Comparison of ENCODE assay signal across 8 cellular contexts in genomic region chr1:183473286-183473536, GRCh38. TPM values are rescaled to one million over a fixed set of nuclear protein-coding genes. Genes with fewer than 3 reads are reported as not detected.
DNase-seq lines count a peak whose midpoint lies in the region; ATAC-seq and TF ChIP-seq lines count a peak whose summit lies in the region.

No MANE protein-coding gene starts in this region.

- peak overlapping the region; percentile 97; the same call in 1 of the 2 replicates for H3K9ac ChIP-seq in MM.1S (ENCODE audit: low read length)
- H3K9ac ChIP-seq in neural cell (ENCODE audit: low read length): peak overlapping the region; percentile 94

- no peaks in the 10 kb centered on the region for H3K27me3 ChIP-seq in MM.1S (replicated peaks; ENCODE audit: insufficient read depth, low read length)
- H3K27me3 ChIP-seq in effector memory CD4-positive, alpha-beta T cell (replicated peaks; ENCODE audit: control insufficient read depth, insufficient read depth, low read length, poor library complexity, severe bottlenecking): no peaks in the 10 kb centered on the region
- no peaks in the 10 kb centered on the region for H3K27me3 ChIP-seq in neural cell (ENCODE audit: insufficient read depth, low read depth, low read length)

- no peak for TF ChIP-seq RAD21 in neural cell (conservative IDR thresholded peaks at IDR 0.05)

- H3K4me2 ChIP-seq in MM.1S (ENCODE audit: low read depth, low read length): peak overlapping the region; percentile 79
- peak overlapping the region; percentile 76 for H3K4me2 ChIP-seq in neural cell (ENCODE audit: low read length)

- H3K79me2 ChIP-seq in MM.1S (ENCODE audit: low read length): peaks cover 59% of the 10 kb centered on the region
- peaks cover 47% of the 10 kb centered on the region for H3K79me2 ChIP-seq in neural cell (replicated peaks; ENCODE audit: insufficient read depth, low read length)

- TF ChIP-seq CTCF in C4-2B (conservative IDR thresholded peaks at IDR 0.05): no peak
- TF ChIP-seq CTCF in MM.1S (IDR thresholded peaks at IDR 0.05; ENCODE audit: low read length): no peak
- TF ChIP-seq CTCF in neural cell (IDR thresholded peaks at IDR 0.05; ENCODE audit: poor library complexity, severe bottlenecking): no peak

- H3K27ac ChIP-seq in C4-2B (peak overlapping the region; percentile 93), MM.1S (ENCODE audit: low read length) (peak overlapping the region; percentile 89; the same call in 1 of the 2 replicates), neural cell (ENCODE audit: low read length) (peak overlapping the region; percentile 98)
- no peak overlapping the region for H3K27ac ChIP-seq in effector memory CD4-positive, alpha-beta T cell (ENCODE audit: insufficient read depth, low read length, poor library complexity, severe bottlenecking)

- ATAC-seq in GM18867 (IDR thresholded peaks at IDR 0.05; ENCODE audit: unreplicated experiment): no peak

- H4K20me1 ChIP-seq in MM.1S (ENCODE audit: insufficient read depth, low read length): no peaks in the 10 kb centered on the region
- H4K20me1 ChIP-seq in neural cell (ENCODE audit: insufficient read depth): no peaks in the 10 kb centered on the region

- H2AFZ ChIP-seq in MM.1S (ENCODE audit: low read length) (peak overlapping the region; percentile 75; the same call in 1 of the 2 replicates), neural cell (ENCODE audit: low read depth, low read length) (no peak overlapping the region)

- DNase-seq in MM.1S (no peak), HK-2 (ENCODE audit: unreplicated experiment) (no peak), NCI-H187 (lab: John Stamatoyannopoulos, UW) (no peak), dedifferentiated amniotic fluid mesenchymal stem cell (ENCODE audit: extremely low spot score) (no peak)
- DNase-seq in effector memory CD4-positive, alpha-beta T cell: no peak

- H3K36me3 ChIP-seq in MM.1S (replicated peaks; ENCODE audit: insufficient read depth, low read length): no peaks in the 10 kb centered on the region
- H3K36me3 ChIP-seq in effector memory CD4-positive, alpha-beta T cell (ENCODE audit: control insufficient read depth, insufficient read depth, low read length): no peaks in the 10 kb centered on the region
- H3K36me3 ChIP-seq in neural cell (ENCODE audit: insufficient read depth, low read length): no peaks in the 10 kb centered on the region

- H3K4me3 ChIP-seq in MM.1S (ENCODE audit: low read length) (peak overlapping the region; percentile 79), neural cell (ENCODE audit: low read length) (peak overlapping the region; percentile 91)
- H3K4me3 ChIP-seq in effector memory CD4-positive, alpha-beta T cell (ENCODE audit: insufficient read depth, low read depth, low read length, poor library complexity, severe bottlenecking): peak overlapping the region; percentile 92

- TF ChIP-seq EP300 in neural cell (conservative IDR thresholded peaks at IDR 0.05; ENCODE audit: poor library complexity, severe bottlenecking): no peak

- H3F3A ChIP-seq in MM.1S (ENCODE audit: insufficient read depth, low read length) (peaks cover 42% of the 10 kb centered on the region), neural cell (ENCODE audit: insufficient read depth, low read length, poor library complexity, severe bottlenecking) (no peaks in the 10 kb centered on the region)

- peaks cover 47% of the 10 kb centered on the region for H3K4me1 ChIP-seq in MM.1S (ENCODE audit: low read length)
- peaks cover 14% of the 10 kb centered on the region for H3K4me1 ChIP-seq in effector memory CD4-positive, alpha-beta T cell (ENCODE audit: control insufficient read depth, insufficient read depth, low read length, poor library complexity, severe bottlenecking)

- H3K9me3 ChIP-seq in MM.1S (replicated peaks; ENCODE audit: insufficient read depth, low read length) (no peaks in the 10 kb centered on the region), neural cell (ENCODE audit: low read length) (no peaks in the 10 kb centered on the region)
- no peaks in the 10 kb centered on the region for H3K9me3 ChIP-seq in effector memory CD4-positive, alpha-beta T cell (ENCODE audit: control insufficient read depth, low read length)

- no peaks in the 10 kb centered on the region for H3K9me2 ChIP-seq in MM.1S (replicated peaks; ENCODE audit: insufficient read depth, low read length)
- no peaks in the 10 kb centered on the region for H3K9me2 ChIP-seq in neural cell (ENCODE audit: insufficient read depth, low read length)

TF ChIP-seq in neural cell, 6 proteins besides CTCF, POLR2A, EP300 and RAD21:
- no peak for TF ChIP-seq TAF1 (IDR thresholded peaks at IDR 0.05; ENCODE audit: low read depth)
- no peak for TF ChIP-seq MXI1 (conservative IDR thresholded peaks at IDR 0.05; ENCODE audit: poor library complexity, severe bottlenecking)
- no peak for TF ChIP-seq EZH2 (IDR thresholded peaks at IDR 0.05; ENCODE audit: borderline replicate concordance, insufficient read depth, low read length, poor library complexity, severe bottlenecking)
- TF ChIP-seq POLR2AphosphoS5 (IDR thresholded peaks at IDR 0.05): no peak
- no peak for TF ChIP-seq SMC3 (conservative IDR thresholded peaks at IDR 0.05; ENCODE audit: poor library complexity)
- TF ChIP-seq REST (IDR thresholded peaks at IDR 0.05; ENCODE audit: borderline replicate concordance): no peak

RNA-seq across cellular contexts. Expression of gene SMG7, which starts 0.9 kb away (rescaled TPM):
- 17.1 and 19.1 TPM in 2 replicates for polyA plus RNA-seq in neural cell
- polyA minus RNA-seq in neural cell: 75.0 and 111 TPM in 2 replicates

RNA-seq across cellular contexts. Expression of gene NMNAT2, which starts 55.0 kb away (rescaled TPM):
- polyA plus RNA-seq in neural cell: 43.8 and 50.2 TPM in 2 replicates
- polyA minus RNA-seq in neural cell: 90.3 and 99.2 TPM in 2 replicates
